8 cellular contexts compared by ENCODE assay signal in the genomic region with DNA sequence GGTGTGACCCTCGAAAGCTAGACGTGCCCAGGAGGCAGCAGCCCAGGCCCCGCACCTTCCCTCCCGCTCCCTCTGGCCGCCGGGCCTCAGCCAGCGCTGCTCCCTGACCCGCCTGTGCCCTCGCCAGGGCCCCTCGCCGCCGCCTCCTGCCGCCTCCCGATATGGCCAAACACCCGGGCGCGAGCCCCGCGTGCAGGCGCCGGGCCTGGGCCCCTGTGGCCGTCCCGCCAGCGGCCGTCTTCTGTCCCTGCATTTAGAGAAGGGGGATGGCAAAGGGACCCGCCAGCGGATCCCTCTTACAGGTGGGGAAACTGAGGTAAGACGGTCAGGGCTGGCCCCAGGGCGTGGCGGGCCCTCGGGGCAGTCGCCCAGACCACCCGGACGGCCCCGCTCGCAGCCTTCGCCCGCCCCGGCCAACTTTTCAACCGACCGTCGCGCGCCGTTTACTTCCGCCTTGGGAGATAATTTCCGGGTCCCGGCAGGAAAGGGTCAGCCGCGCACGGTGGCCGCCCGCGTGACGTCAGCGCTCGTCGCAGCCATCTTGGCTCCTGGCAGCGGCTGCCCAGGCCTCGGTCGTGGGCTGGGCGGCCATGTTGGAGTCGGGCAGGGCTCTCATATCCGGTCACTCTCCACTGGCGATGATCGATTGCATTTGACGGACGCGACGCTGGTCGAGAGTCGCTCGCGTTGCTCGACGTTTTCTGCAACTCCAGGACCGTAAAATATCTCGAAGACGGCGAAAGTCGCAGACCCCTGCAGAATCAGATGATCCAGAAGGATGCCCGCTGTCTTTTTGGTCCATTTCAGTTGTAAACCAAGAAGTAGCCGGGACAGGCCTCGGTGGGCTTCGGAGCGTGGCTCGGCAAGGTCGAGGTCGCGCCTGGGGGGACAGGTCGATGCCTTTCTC. TPM values are rescaled to one million over a fixed set of nuclear protein-coding genes. Genes with fewer than 3 reads are reported as not detected.
DNase-seq lines count a peak whose midpoint lies in the region; ATAC-seq and TF ChIP-seq lines count a peak whose summit lies in the region.

No MANE protein-coding gene starts in this region.

- no peaks in the 10 kb centered on the region for H4K20me1 ChIP-seq in OCI-LY1 (ENCODE audit: insufficient read depth, low read length)

- intact Hi-C loops in CD8-positive, alpha-beta T cell (cut with DNase I, micrococcal nuclease) = loop anchor here (1.0 to 5.0 kb wide), 4 partner anchors 19 to 280 kb away; partner anchors contain the start of genes CHTF18 (in 2 of the 2), RPUSD1 (in 2 of the 2), CAPN15 (in 1 of the 2) and LMF1 (in 1 of the 2)

- H3K27me3 ChIP-seq in CD8-positive, alpha-beta T cell (ENCODE audit: insufficient read depth, low read length) = no peaks in the 10 kb centered on the region
- H3K27me3 ChIP-seq in OCI-LY1 (ENCODE audit: insufficient read depth, low read length) (peaks cover 10% of the 10 kb centered on the region; the same call in 1 of the 2 replicates), mononuclear cell (ENCODE audit: insufficient read depth, low read length) (no peaks in the 10 kb centered on the region)

- no peaks in the 10 kb centered on the region for H3K9me3 ChIP-seq in CD8-positive, alpha-beta T cell (ENCODE audit: low read length)
- H3K9me3 ChIP-seq in OCI-LY1 (ENCODE audit: low read length) = no peaks in the 10 kb centered on the region
- H3K9me3 ChIP-seq in mononuclear cell (ENCODE audit: low read depth, low read length) = no peaks in the 10 kb centered on the region

- no peaks in the 10 kb centered on the region for H3K36me3 ChIP-seq in CD8-positive, alpha-beta T cell (ENCODE audit: insufficient read depth, low read length)
- H3K36me3 ChIP-seq in OCI-LY1 (ENCODE audit: insufficient read depth, low read length) = no peaks in the 10 kb centered on the region; the same call in 1 of the 2 replicates

- CTCF ChIA-PET in CD8-positive, alpha-beta T cell (lab: Charles Lee) = interaction anchor here (0.6 kb wide), 1 partner anchor 21 kb away, joined by 3 read pairs; no protein-coding TSS in a partner anchor

- H3K36me3 Mint-ChIP-seq in CD8-positive, alpha-beta T cell = peaks cover 3% of the 10 kb centered on the region

- peak overlapping the region; percentile 61 for H3K27ac ChIP-seq in CD8-positive, alpha-beta T cell (ENCODE audit: low read depth, low read length)
- no peak overlapping the region for H3K27ac ChIP-seq in OCI-LY1 (ENCODE audit: low read depth, low read length, poor library complexity, severe bottlenecking)

- no peak for TF ChIP-seq CTCF in CD8-positive, alpha-beta T cell (IDR thresholded peaks at IDR 0.05)
- TF ChIP-seq CTCF in OCI-LY1 (IDR thresholded peaks at IDR 0.05; ENCODE audit: low read length) (no peak), epithelial cell of esophagus (IDR thresholded peaks at IDR 0.05; ENCODE audit: insufficient read depth, low read depth, low read length, missing control alignments) (no peak)

- H3K4me2 ChIP-seq in OCI-LY1 (ENCODE audit: low read length) = peak overlapping the region; percentile 100

- H3K9ac ChIP-seq in OCI-LY1 (ENCODE audit: low read length) = peak overlapping the region; percentile 72

- H3K27ac Mint-ChIP-seq in CD8-positive, alpha-beta T cell = peak overlapping the region; percentile 92

- H2AFZ ChIP-seq in OCI-LY1 (ENCODE audit: low read length) = peak overlapping the region; percentile 100

- H3F3A ChIP-seq in OCI-LY1 (ENCODE audit: insufficient read depth, low read length) = no peaks in the 10 kb centered on the region

- peak overlapping the region; percentile 88 for H3K4me3 ChIP-seq in CD8-positive, alpha-beta T cell (ENCODE audit: low read depth, low read length)
- H3K4me3 ChIP-seq in OCI-LY1 (ENCODE audit: low read depth, low read length, poor library complexity, severe bottlenecking) = peak overlapping the region; percentile 85
- H3K4me3 ChIP-seq in epithelial cell of esophagus (ENCODE audit: low read length) = peak overlapping the region; percentile 83
- H3K4me3 ChIP-seq in mononuclear cell (ENCODE audit: low read length) = peak overlapping the region; percentile 67

- POLR2A ChIA-PET in CD8-positive, alpha-beta T cell (lab: Charles Lee) = no interaction called here

- H3K27me3 Mint-ChIP-seq in CD8-positive, alpha-beta T cell (ENCODE audit: low read depth) = peaks cover 4% of the 10 kb centered on the region

- peak; percentile 88 for ATAC-seq in CD8-positive, alpha-beta T cell
- peak; percentile 65 for ATAC-seq in GM19467 (IDR thresholded peaks at IDR 0.05; ENCODE audit: unreplicated experiment)

- no peaks in the 10 kb centered on the region for H3K79me2 ChIP-seq in OCI-LY1 (ENCODE audit: insufficient read depth, low read length)

- H3K4me1 ChIP-seq in CD8-positive, alpha-beta T cell (ENCODE audit: insufficient read depth, low read length) = peaks cover 7% of the 10 kb centered on the region
- H3K4me1 ChIP-seq in OCI-LY1 (ENCODE audit: insufficient read depth, low read length, severe bottlenecking) = peaks cover 10% of the 10 kb centered on the region
- H3K4me1 ChIP-seq in mononuclear cell (ENCODE audit: insufficient read depth, low read length) = peaks cover 14% of the 10 kb centered on the region

- peak overlapping the region; percentile 94 for H3K4me3 Mint-ChIP-seq in CD8-positive, alpha-beta T cell

- no peaks in the 10 kb centered on the region for H3K9me2 ChIP-seq in OCI-LY1 (ENCODE audit: low read depth, low read length)

- peak; percentile 65 to 89 (median 79) for DNase-seq in CD8-positive, alpha-beta T cell
- DNase-seq in HS-5 (ENCODE audit: low read depth) (peak; percentile 65), activated T-cell treated with anti-CD3 and anti-CD28 coated beads for 24 hours (ENCODE audit: low read depth) (peak; percentile 81), epithelial cell of esophagus (ENCODE audit: low read depth) (peak; percentile 92)
- peak; percentile 66 to 67 for DNase-seq in stimulated activated CD8-positive, alpha-beta memory T cell treated with anti-CD3 and anti-CD28 coated beads, Interleukin-2, amount 100 ng/mL, for 1 hour (ENCODE audit: low read depth in 2 of 2)

- H3K4me1 Mint-ChIP-seq in CD8-positive, alpha-beta T cell (ENCODE audit: low read depth) = peaks cover 15% of the 10 kb centered on the region

- H3K9me3 Mint-ChIP-seq in CD8-positive, alpha-beta T cell = no peaks in the 10 kb centered on the region

RNA-seq across cellular contexts. Expression of gene GNG13, which starts 7.1 kb away (rescaled TPM):
- total RNA-seq in CD8-positive, alpha-beta T cell = not detected
- not detected for total RNA-seq in mononuclear cell

RNA-seq across cellular contexts. Expression of gene CHTF18, which starts 19.2 kb away (rescaled TPM):
- total RNA-seq in CD8-positive, alpha-beta T cell = 10 to 100 TPM; 34.4 to 38.4 TPM
- total RNA-seq in mononuclear cell = 8.8 TPM

RNA-seq across cellular contexts. Expression of gene RPUSD1, which starts 19.4 kb away (rescaled TPM):
- total RNA-seq in CD8-positive, alpha-beta T cell = 10 to 100 TPM; 15.4 to 15.8 TPM
- total RNA-seq in mononuclear cell = 10.4 TPM

RNA-seq across cellular contexts. Expression of gene MSLN, which starts 47.1 kb away (rescaled TPM):
- total RNA-seq in CD8-positive, alpha-beta T cell = not detected
- 0.21 TPM for total RNA-seq in mononuclear cell
